ENCODE assay signal across 11 cellular contexts in the genomic region with DNA sequence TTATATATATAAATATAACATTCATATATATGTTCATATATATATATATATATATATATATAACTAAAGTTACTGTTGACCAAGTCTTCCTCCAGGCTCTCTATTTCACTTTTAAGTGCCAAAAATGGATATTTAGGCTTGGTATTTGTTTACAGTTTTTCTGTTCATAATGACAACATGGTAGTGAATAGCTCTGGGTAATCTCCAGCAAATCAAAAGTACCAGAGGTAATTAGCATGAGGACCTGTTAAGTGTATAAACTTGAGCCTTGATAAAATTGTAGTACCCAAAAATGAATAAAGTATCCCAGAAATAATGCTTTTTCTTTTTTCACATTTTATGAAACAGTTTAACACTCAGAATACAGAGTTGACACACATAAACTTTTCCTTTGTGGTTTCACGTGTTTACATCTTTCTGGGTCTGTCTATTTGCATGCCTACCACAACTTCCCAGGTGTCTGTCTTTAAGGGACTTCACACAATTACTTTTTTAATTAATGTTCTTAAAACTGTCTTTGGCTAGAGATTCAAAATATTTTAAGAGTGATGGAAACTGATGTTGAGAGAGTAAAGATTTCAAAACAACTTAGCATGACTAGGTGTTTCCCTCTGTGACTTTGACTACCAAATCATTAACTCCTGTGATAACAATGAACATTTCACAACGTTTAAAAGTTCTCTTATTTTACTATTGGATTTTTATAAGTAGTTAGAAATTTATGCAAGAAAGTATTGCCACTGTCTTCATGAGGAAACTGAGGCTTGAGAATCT. TPM values are rescaled to one million over a fixed set of nuclear protein-coding genes. Genes with fewer than 3 reads are reported as not detected.
A peak's percentile ranks its signal among the peaks of the same experiment; 100 is the strongest.
DNase-seq lines count a peak whose midpoint lies in the region; ATAC-seq and TF ChIP-seq lines count a peak whose summit lies in the region.
"Had no signal": no experiment of that assay in that cellular context is flagged by ENCODE, and none has a peak within 500 bp of the region (broad histone marks: within the 10 kb centered on the region; RNA-seq: fewer than 3 reads in every experiment).

No MANE protein-coding gene starts in this region.

- no peaks in the 10 kb centered on the region for H3K27me3 Mint-ChIP-seq in activated CD4-positive, alpha-beta T cell treated with anti-CD3 and anti-CD28 coated beads, Interleukin-2, amount 10 ng/mL, durations not matched to agents 24 days and 14 days
- no peaks in the 10 kb centered on the region for H3K27me3 Mint-ChIP-seq in MCF 10A (ENCODE audit: insufficient read depth, unreplicated experiment)
- H3K27me3 Mint-ChIP-seq: brain had no signal

- no peak for TF ChIP-seq CTCF in MCF 10A (IDR thresholded peaks at IDR 0.05; ENCODE audit: unreplicated experiment)

- no TSS peak for BruUV-seq in MCF 10A (replicated peaks; lab: Mats Ljungman, UMichigan)

- H3K9me3 Mint-ChIP-seq in activated CD4-positive, alpha-beta T cell treated with anti-CD3 and anti-CD28 coated beads, Interleukin-2, amount 10 ng/mL, durations not matched to agents 24 days and 14 days: no peaks in the 10 kb centered on the region
- no peaks in the 10 kb centered on the region for H3K9me3 Mint-ChIP-seq in stimulated activated effector memory CD8-positive, alpha-beta T cell treated with anti-CD3 and anti-CD28 coated beads, Interleukin-12 subunit alpha, Interleukin-12 subunit beta, amount 100 ng/mL, for 72 hours
- H3K9me3 Mint-ChIP-seq in MCF 10A (ENCODE audit: unreplicated experiment): no peaks in the 10 kb centered on the region

- CTCF ChIA-PET in MCF 10A (lab: Yijun Ruan, JAX): no interaction called here

- H3K4me3 Mint-ChIP-seq in activated CD4-positive, alpha-beta T cell treated with anti-CD3 and anti-CD28 coated beads, Interleukin-2, amount 10 ng/mL, durations not matched to agents 24 days and 14 days: peak overlapping the region; percentile 28
- no peak overlapping the region for H3K4me3 Mint-ChIP-seq in stimulated activated effector memory CD8-positive, alpha-beta T cell treated with anti-CD3 and anti-CD28 coated beads, Interleukin-12 subunit alpha, Interleukin-12 subunit beta, amount 100 ng/mL, for 72 hours
- H3K4me3 Mint-ChIP-seq in MCF 10A (ENCODE audit: unreplicated experiment): no peak overlapping the region
- H3K4me3 Mint-ChIP-seq: brain had no signal

- ATAC-seq in stimulated activated effector memory CD8-positive, alpha-beta T cell treated with anti-CD3 and anti-CD28 coated beads, Interleukin-12 subunit alpha, Interleukin-12 subunit beta, amount 100 ng/mL, for 72 hours: peak; percentile 51
- no peak for ATAC-seq in GM19467 (IDR thresholded peaks at IDR 0.05; ENCODE audit: unreplicated experiment)

- H3K4me1 Mint-ChIP-seq in activated CD4-positive, alpha-beta T cell treated with anti-CD3 and anti-CD28 coated beads, Interleukin-2, amount 10 ng/mL, durations not matched to agents 24 days and 14 days: peaks cover 15% of the 10 kb centered on the region
- peaks cover 23% of the 10 kb centered on the region for H3K4me1 Mint-ChIP-seq in stimulated activated effector memory CD8-positive, alpha-beta T cell treated with anti-CD3 and anti-CD28 coated beads, Interleukin-12 subunit alpha, Interleukin-12 subunit beta, amount 100 ng/mL, for 72 hours
- H3K4me1 Mint-ChIP-seq in MCF 10A (ENCODE audit: insufficient read depth, unreplicated experiment): no peaks in the 10 kb centered on the region
- H3K4me1 Mint-ChIP-seq: brain had no signal

- intact Hi-C loops in activated CD4-positive, alpha-beta T cell treated with anti-CD3 and anti-CD28 coated beads, Interleukin-2, amount 10 ng/mL, durations not matched to agents 24 days and 14 days (cut with micrococcal nuclease): no loop called here
- intact Hi-C loops in MCF 10A (cut with micrococcal nuclease): no loop called here

- peak; percentile 59 for DNase-seq in activated CD4-positive, alpha-beta T cell treated with anti-CD3 and anti-CD28 coated beads, Interleukin-2, amount 10 ng/mL, durations not matched to agents 24 days and 14 days
- no peak for DNase-seq in activated CD4-positive, alpha-beta T cell treated with anti-CD3 and anti-CD28 coated beads for 1 hour
- peak; percentile 38 for DNase-seq in Jurkat, Clone E6-1 (ENCODE audit: low read depth, low spot score)
- peak; percentile 8 for DNase-seq in central memory CD4-positive, alpha-beta T cell
- no peak for DNase-seq in stimulated activated effector memory CD8-positive, alpha-beta T cell treated with anti-CD3 and anti-CD28 coated beads, Interleukin-12 subunit alpha, Interleukin-12 subunit beta, amount 100 ng/mL, for 72 hours (ENCODE audit: low spot score in 2 of 2)
- DNase-seq in MCF 10A (ENCODE audit: unreplicated experiment): no peak
- no peak for DNase-seq in amniotic stem cell (lab: John Stamatoyannopoulos, UW)
- DNase-seq: NCI-H1436 treated with DMSO at 0.1 percent for 48 hours, testis had no signal

- H3K36me3 Mint-ChIP-seq in activated CD4-positive, alpha-beta T cell treated with anti-CD3 and anti-CD28 coated beads, Interleukin-2, amount 10 ng/mL, durations not matched to agents 24 days and 14 days (ENCODE audit: low read depth): peaks cover 14% of the 10 kb centered on the region
- peaks cover 41% of the 10 kb centered on the region for H3K36me3 Mint-ChIP-seq in stimulated activated effector memory CD8-positive, alpha-beta T cell treated with anti-CD3 and anti-CD28 coated beads, Interleukin-12 subunit alpha, Interleukin-12 subunit beta, amount 100 ng/mL, for 72 hours
- peaks cover 32% of the 10 kb centered on the region for H3K36me3 Mint-ChIP-seq in MCF 10A (ENCODE audit: insufficient read depth, unreplicated experiment)

- no peak overlapping the region for H3K4me3 ChIP-seq in Jurkat, Clone E6-1 (ENCODE audit: low read length)
- H3K4me3 ChIP-seq: testis had no signal

- H3K27ac Mint-ChIP-seq in activated CD4-positive, alpha-beta T cell treated with anti-CD3 and anti-CD28 coated beads, Interleukin-2, amount 10 ng/mL, durations not matched to agents 24 days and 14 days: no peak overlapping the region
- H3K27ac Mint-ChIP-seq in stimulated activated effector memory CD8-positive, alpha-beta T cell treated with anti-CD3 and anti-CD28 coated beads, Interleukin-12 subunit alpha, Interleukin-12 subunit beta, amount 100 ng/mL, for 72 hours: no peak overlapping the region
- H3K27ac Mint-ChIP-seq in MCF 10A (ENCODE audit: low read depth, unreplicated experiment): no peak overlapping the region
- H3K27ac Mint-ChIP-seq: brain had no signal

- POLR2A ChIA-PET in MCF 10A (lab: Yijun Ruan, JAX): interaction anchor here (0.9 kb wide), 1 partner anchor 23 kb away, joined by 3 read pairs; no protein-coding TSS in a partner anchor

RNA-seq across cellular contexts. Expression of gene RABEP1, which starts 47.9 kb away (rescaled TPM):
- total RNA-seq in activated CD4-positive, alpha-beta T cell treated with anti-CD3 and anti-CD28 coated beads, Interleukin-2, amount 10 ng/mL, durations not matched to agents 24 days and 14 days: 57.3 and 58.2 TPM in 2 replicates
- polyA plus RNA-seq in Jurkat, Clone E6-1 (2012; ENCODE audit: insufficient read depth, insufficient read length): 56.3 TPM
- total RNA-seq in MCF 10A (2022): 49.5 and 50.1 TPM in 2 replicates

Comparison
In these comparisons a context has a peak if more than half of its experiments do, and no peak if none do; other contexts are left out.
1. DNase-seq: peak in activated CD4-positive, alpha-beta T cell treated with anti-CD3 and anti-CD28 coated beads, Interleukin-2, amount 10 ng/mL, durations not matched to agents 24 days and 14 days (single experiment), Jurkat, Clone E6-1 (single experiment) and central memory CD4-positive, alpha-beta T cell (single experiment); none in activated CD4-positive, alpha-beta T cell treated with anti-CD3 and anti-CD28 coated beads for 1 hour (single experiment), stimulated activated effector memory CD8-positive, alpha-beta T cell treated with anti-CD3 and anti-CD28 coated beads, Interleukin-12 subunit alpha, Interleukin-12 subunit beta, amount 100 ng/mL, for 72 hours (0 of 2), MCF 10A (single experiment) and amniotic stem cell (single experiment).